In the genomic region with DNA sequence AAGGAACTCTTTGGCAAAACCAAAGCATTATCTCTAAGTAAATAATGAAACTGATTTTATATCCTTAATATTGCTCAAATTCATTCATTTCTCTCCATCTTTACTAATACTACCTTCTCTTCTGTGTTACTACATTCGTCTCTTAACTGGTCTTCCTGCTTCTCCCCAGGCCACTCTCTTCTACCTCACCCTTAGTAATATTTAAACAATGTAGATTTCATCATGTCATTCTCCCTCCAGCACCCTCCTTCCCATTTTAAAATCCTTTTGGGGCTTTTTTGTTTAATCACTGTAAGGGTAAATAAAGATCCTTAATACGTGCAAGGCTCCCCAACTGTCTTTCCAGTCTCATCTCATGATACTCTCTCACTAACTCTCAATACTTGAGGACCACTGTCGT, we compare ENCODE assay signal across 27 cellular contexts. TPM values are rescaled to one million over a fixed set of nuclear protein-coding genes. Genes with fewer than 3 reads are reported as not detected.
"Had no signal": no experiment of that assay in that cellular context is flagged by ENCODE, and none has a peak within 500 bp of the region (broad histone marks: within the 10 kb centered on the region; RNA-seq: fewer than 3 reads in every experiment).

No MANE protein-coding gene starts in this region.

- H3K9me3 Mint-ChIP-seq: effector memory CD8-positive, alpha-beta T cell; stimulated activated naive CD8-positive, alpha-beta T cell treated with anti-CD3 and anti-CD28 coated beads, Interleukin-15, Interleukin-2, amounts not matched to agents 100 ng/mL and 50 ng/mL, for 24 hours had no signal

- H3K27ac Mint-ChIP-seq: effector memory CD8-positive, alpha-beta T cell; naive thymus-derived CD4-positive, alpha-beta T cell; nephron progenitor cell; stimulated activated naive B cell treated with anti-CD40 and anti-IgM and Interleukin-4, amounts not matched to agents 10 μg/mL and 1 μg/mL and 100 μg/mL, for 72 hours; stimulated activated naive CD8-positive, alpha-beta T cell treated with anti-CD3 and anti-CD28 coated beads, Interleukin-15, Interleukin-2, amounts not matched to agents 100 ng/mL and 50 ng/mL, for 24 hours had no signal

- FAIRE-seq: endometrium, islet of Langerhans, urothelium cell line had no signal

- H3K36me3 ChIP-seq: gastroesophageal sphincter, heart left ventricle, left lung, prostate gland, sigmoid colon, spleen, thoracic aorta, tibial nerve, upper lobe of left lung had no signal

- H3K4me1 ChIP-seq: gastroesophageal sphincter, prostate gland, spleen, tibial nerve had no signal

- ATAC-seq: effector memory CD8-positive, alpha-beta T cell; esophagus mucosa; gastroesophageal sphincter; heart left ventricle; left cardiac atrium; left lung; naive thymus-derived CD4-positive, alpha-beta T cell; right cardiac atrium; stimulated activated naive B cell treated with anti-CD40 and anti-IgM and Interleukin-4, amounts not matched to agents 10 μg/mL and 1 μg/mL and 100 μg/mL, for 72 hours had no signal

- H3K36me3 Mint-ChIP-seq: naive thymus-derived CD4-positive, alpha-beta T cell; stimulated activated naive B cell treated with anti-CD40 and anti-IgM and Interleukin-4, amounts not matched to agents 10 μg/mL and 1 μg/mL and 100 μg/mL, for 72 hours had no signal

- H3K27ac ChIP-seq: gastroesophageal sphincter, heart left ventricle, hepatocyte, left lung, prostate gland, sigmoid colon, skin epidermis, spleen, thoracic aorta, tibial nerve, upper lobe of left lung had no signal

- DNase-seq: cortex of kidney; effector memory CD8-positive, alpha-beta T cell; foreskin fibroblast; heart left ventricle; left cardiac atrium; left lung; mesendoderm; midbrain; naive thymus-derived CD4-positive, alpha-beta T cell; nephron progenitor cell; nucleus accumbens; right cardiac atrium; sigmoid colon; spleen; stimulated activated naive B cell treated with anti-CD40 and anti-IgM and Interleukin-4, amounts not matched to agents 10 μg/mL and 1 μg/mL and 100 μg/mL, for 72 hours; upper lobe of left lung had no signal

- H3K4me3 Mint-ChIP-seq: effector memory CD8-positive, alpha-beta T cell; naive thymus-derived CD4-positive, alpha-beta T cell; nephron progenitor cell; stimulated activated naive B cell treated with anti-CD40 and anti-IgM and Interleukin-4, amounts not matched to agents 10 μg/mL and 1 μg/mL and 100 μg/mL, for 72 hours; stimulated activated naive CD8-positive, alpha-beta T cell treated with anti-CD3 and anti-CD28 coated beads, Interleukin-15, Interleukin-2, amounts not matched to agents 100 ng/mL and 50 ng/mL, for 24 hours had no signal

- H3K9me3 ChIP-seq: gastroesophageal sphincter, left lung, prostate gland, sigmoid colon, spleen, thoracic aorta, tibial nerve, upper lobe of left lung had no signal

- H3K4me1 Mint-ChIP-seq: stimulated activated naive B cell treated with anti-CD40 and anti-IgM and Interleukin-4, amounts not matched to agents 10 μg/mL and 1 μg/mL and 100 μg/mL, for 72 hours had no signal

- H3K4me3 ChIP-seq: gastroesophageal sphincter, heart left ventricle, hepatocyte, left lung, prostate gland, sigmoid colon, skin epidermis, spleen, thoracic aorta, tibial nerve, upper lobe of left lung had no signal

- H3K27me3 ChIP-seq: gastroesophageal sphincter, hepatocyte, left lung, sigmoid colon, tibial nerve, upper lobe of left lung had no signal

RNA-seq across cellular contexts. Expression of a gene that starts 19.4 kb away (rescaled TPM):
- polyA plus RNA-seq: naive thymus-derived CD4-positive, alpha-beta T cell had no signal
